Comparison of ENCODE assay signal across 7 cellular contexts in the genomic region with DNA sequence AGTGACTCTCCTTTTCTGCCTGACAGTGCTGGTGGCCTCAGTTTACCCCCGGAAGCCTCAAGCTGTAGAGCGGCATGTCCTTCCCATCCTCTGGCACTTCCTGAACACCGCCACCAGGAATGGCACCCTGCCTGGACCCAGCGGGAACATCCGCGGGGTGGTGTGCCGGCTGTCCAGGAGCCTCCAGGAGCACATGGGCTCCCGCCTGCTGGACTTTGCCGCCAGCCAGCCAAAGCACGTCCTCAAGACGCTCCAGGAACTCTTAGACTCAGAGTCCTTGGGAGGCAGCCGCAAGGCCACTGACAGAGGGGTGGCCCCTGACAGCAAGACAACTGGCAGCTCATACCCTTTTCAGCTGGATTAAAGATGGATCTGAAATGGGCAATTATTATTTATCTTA. TPM values are rescaled to one million over a fixed set of nuclear protein-coding genes. Genes with fewer than 3 reads are reported as not detected.
"Had no signal": no experiment of that assay in that cellular context is flagged by ENCODE, and none has a peak within 500 bp of the region (broad histone marks: within the 10 kb centered on the region; RNA-seq: fewer than 3 reads in every experiment).

No MANE protein-coding gene starts in this region.

- DNase-seq: GM23248, GOT3, H9, HCEC 1CT, IMR-90 had no signal

- H3K4me3 ChIP-seq: GM23248, K562 had no signal

- ATAC-seq: K562 had no signal

- H3K27ac ChIP-seq: GM23248 had no signal

- H3K9ac ChIP-seq: GM23248 had no signal

RNA-seq across cellular contexts. Expression of gene PCARE, which starts 22.6 kb away (rescaled TPM):
- total RNA-seq: GM23248, H9, HT-29, IMR-90, K562 had no signal
- polyA plus RNA-seq: GM23248, IMR-90, K562 had no signal
